ENCODE assay signal across 11 cellular contexts in genomic region chr4:86924805-86925204, GRCh38. TPM values are rescaled to one million over a fixed set of nuclear protein-coding genes. Genes with fewer than 3 reads are reported as not detected.
A peak's percentile ranks its signal among the peaks of the same experiment; 100 is the strongest.
DNase-seq lines count a peak whose midpoint lies in the region; ATAC-seq and TF ChIP-seq lines count a peak whose summit lies in the region.
"Had no signal": no experiment of that assay in that cellular context is flagged by ENCODE, and none has a peak within 500 bp of the region (broad histone marks: within the 10 kb centered on the region; RNA-seq: fewer than 3 reads in every experiment).

No MANE protein-coding gene starts in this region.

- no peak for ATAC-seq in HCT116
- no peak for ATAC-seq in GM19397 (IDR thresholded peaks at IDR 0.05; ENCODE audit: unreplicated experiment)
- ATAC-seq in activated CD8-positive, alpha-beta T cell treated with anti-CD3 and anti-CD28 coated beads, Interleukin-2, amount 10 ng/mL, durations not matched to agents 7 days and 5 days = no peak
- no peak for ATAC-seq in stimulated activated naive CD8-positive, alpha-beta T cell treated with anti-CD3 and anti-CD28 coated beads, Interleukin-15, Interleukin-2, amounts not matched to agents 100 U/mL and 50 U/mL, for 24 hours
- ATAC-seq: naive thymus-derived CD8-positive, alpha-beta T cell had no signal

- H3K36me3 ChIP-seq in HCT116 (ENCODE audit: control insufficient read depth in 1 of 2, insufficient read depth in 2 of 2, low read length in 2 of 2) (no peaks in the 10 kb centered on the region), smooth muscle cell (ENCODE audit: low read depth) (no peaks in the 10 kb centered on the region)

- H2AFZ ChIP-seq in HCT116 (ENCODE audit: low read depth, low read length, poor library complexity, severe bottlenecking) (no peak overlapping the region), smooth muscle cell (ENCODE audit: low read depth) (no peak overlapping the region)

- H3K4me2 ChIP-seq in HCT116 (ENCODE audit: low read length) = peak overlapping the region; percentile 42
- H3K4me2 ChIP-seq in smooth muscle cell = no peak overlapping the region

- H3K9me3 ChIP-seq in HCT116 (ENCODE audit: control insufficient read depth in 1 of 2, insufficient read depth in 1 of 2, low read depth in 1 of 2, low read length in 2 of 2) (no peaks in the 10 kb centered on the region), smooth muscle cell (replicated peaks; ENCODE audit: low read depth) (no peaks in the 10 kb centered on the region)

- H3K79me2 ChIP-seq in HCT116 (ENCODE audit: insufficient read depth, low read length) (no peaks in the 10 kb centered on the region), smooth muscle cell (ENCODE audit: low read depth) (no peaks in the 10 kb centered on the region)

- TF ChIP-seq CTCF in HCT116 (IDR thresholded peaks at IDR 0.05 in 2 of 3, conservative IDR thresholded peaks at IDR 0.05 in 1 of 3; ENCODE audit: borderline replicate concordance in 1 of 3, insufficient read depth in 1 of 3, low read depth in 2 of 3, low read length in 2 of 3) (no peak), fibroblast of the aortic adventitia (IDR thresholded peaks at IDR 0.05; ENCODE audit: insufficient read depth, low read length) (no peak), smooth muscle cell (IDR thresholded peaks at IDR 0.05; ENCODE audit: borderline replicate concordance, insufficient read depth, poor library complexity, severe bottlenecking) (no peak)

- H3K4me3 ChIP-seq in HCT116 (replicated peaks in 1 of 2; ENCODE audit: low read depth in 1 of 2, low read length in 2 of 2) = no peak overlapping the region
- H3K4me3 ChIP-seq in fibroblast of the aortic adventitia (ENCODE audit: low read depth, low read length) = no peak overlapping the region
- H3K4me3 ChIP-seq in smooth muscle cell = no peak overlapping the region

- H3K27ac Mint-ChIP-seq in activated CD8-positive, alpha-beta T cell treated with anti-CD3 and anti-CD28 coated beads, Interleukin-2, amount 10 ng/mL, durations not matched to agents 7 days and 5 days = no peak overlapping the region
- H3K27ac Mint-ChIP-seq: activated naive CD4-positive, alpha-beta T cell treated with anti-CD3 and anti-CD28 coated beads, Interleukin-2, amount 10 ng/mL, durations not matched to agents 7 days and 5 days had no signal

- no peak overlapping the region for H3K4me3 Mint-ChIP-seq in activated CD8-positive, alpha-beta T cell treated with anti-CD3 and anti-CD28 coated beads, Interleukin-2, amount 10 ng/mL, durations not matched to agents 7 days and 5 days
- H3K4me3 Mint-ChIP-seq: activated naive CD4-positive, alpha-beta T cell treated with anti-CD3 and anti-CD28 coated beads, Interleukin-2, amount 10 ng/mL, durations not matched to agents 7 days and 5 days; naive thymus-derived CD8-positive, alpha-beta T cell had no signal

- H3K27ac ChIP-seq in HCT116 (ENCODE audit: low read depth, low read length) = no peak overlapping the region
- peak overlapping the region; percentile 32 for H3K27ac ChIP-seq in smooth muscle cell (ENCODE audit: low read depth)

- 7% methylated on average over 2 of the region's 2 CpGs for WGBS in smooth muscle cell (ENCODE audit: low lambda C conversion rate)

- DNase-seq in HCT116 (ENCODE audit: low read depth, low spot score) (no peak), UCSD-AML1 (lab: John Stamatoyannopoulos, UW; ENCODE audit: unreplicated experiment) (peak; percentile 14), fibroblast of the aortic adventitia (ENCODE audit: low read depth) (peak; percentile 92), smooth muscle cell (lab: John Stamatoyannopoulos, UW; ENCODE audit: unreplicated experiment) (no peak), hippocampal formation (lab: John Stamatoyannopoulos, UW) (no peak)
- DNase-seq in activated CD8-positive, alpha-beta T cell treated with anti-CD3 and anti-CD28 coated beads, Interleukin-2, amount 10 ng/mL, durations not matched to agents 7 days and 5 days = no peak
- no peak for DNase-seq in stimulated activated naive CD8-positive, alpha-beta T cell treated with anti-CD3 and anti-CD28 coated beads, Interleukin-15, Interleukin-2, amounts not matched to agents 100 U/mL and 50 U/mL, for 24 hours
- DNase-seq: activated CD4-positive, alpha-beta T cell treated with anti-CD3 and anti-CD28 coated beads, Interleukin-2, amount 50 U/mL, for 1 hour; activated naive CD4-positive, alpha-beta T cell treated with anti-CD3 and anti-CD28 coated beads, Interleukin-2, amount 10 ng/mL, durations not matched to agents 7 days and 5 days; naive thymus-derived CD8-positive, alpha-beta T cell had no signal

- H3K9ac ChIP-seq in HCT116 (ENCODE audit: low read length) = no peak overlapping the region
- H3K9ac ChIP-seq in smooth muscle cell (ENCODE audit: low read depth) = no peak overlapping the region

- H4K20me1 ChIP-seq in HCT116 (ENCODE audit: insufficient read depth) = no peaks in the 10 kb centered on the region
- H4K20me1 ChIP-seq in smooth muscle cell (ENCODE audit: low read depth) = no peaks in the 10 kb centered on the region

- intact Hi-C loops in HCT116 (cut with micrococcal nuclease) = no loop called here

- H3K4me1 ChIP-seq in HCT116 (ENCODE audit: control insufficient read depth in 1 of 2, insufficient read depth in 2 of 2, low read length in 2 of 2) = peaks cover 25 to 48% of the 10 kb centered on the region in 2 experiments
- H3K4me1 ChIP-seq in smooth muscle cell (ENCODE audit: low read depth) = no peaks in the 10 kb centered on the region

- H3K4me1 Mint-ChIP-seq in activated CD8-positive, alpha-beta T cell treated with anti-CD3 and anti-CD28 coated beads, Interleukin-2, amount 10 ng/mL, durations not matched to agents 7 days and 5 days (ENCODE audit: low read depth) = peaks cover 8% of the 10 kb centered on the region

- no peaks in the 10 kb centered on the region for H3K27me3 Mint-ChIP-seq in activated CD8-positive, alpha-beta T cell treated with anti-CD3 and anti-CD28 coated beads, Interleukin-2, amount 10 ng/mL, durations not matched to agents 7 days and 5 days (ENCODE audit: low read depth)
- H3K27me3 Mint-ChIP-seq: activated naive CD4-positive, alpha-beta T cell treated with anti-CD3 and anti-CD28 coated beads, Interleukin-2, amount 10 ng/mL, durations not matched to agents 7 days and 5 days; naive thymus-derived CD8-positive, alpha-beta T cell had no signal

- no peaks in the 10 kb centered on the region for H3K9me2 ChIP-seq in HCT116 (ENCODE audit: insufficient read depth)

- RAD21 ChIA-PET in HCT116 (lab: Charles Lee; ENCODE audit: low non-redundant PET in 1 of 2, low total read pairs in 2 of 2, uncharacterized antibody in 2 of 2, unreplicated experiment in 2 of 2) = no interaction called here

- POLR2A ChIA-PET in HCT116 (lab: Charles Lee) = interaction anchor here (1.2 to 1.5 kb wide), 2 partner anchors 10 to 11 kb away, joined by 3 to 4 read pairs; partner anchors contain the start of gene AFF1
- POLR2A ChIA-PET in activated CD8-positive, alpha-beta T cell treated with anti-CD3 and anti-CD28 coated beads, Interleukin-2, amount 10 ng/mL, durations not matched to agents 7 days and 5 days (lab: Charles Lee) = interaction anchor here (0.6 kb wide), 1 partner anchor 103 kb away, joined by 3 read pairs; no protein-coding TSS in a partner anchor

- no peak for TF ChIP-seq POLR2A in HCT116 (IDR thresholded peaks at IDR 0.05; ENCODE audit: borderline replicate concordance, extremely low read depth, insufficient read depth, insufficient read length)

- CTCF ChIA-PET in HCT116 (lab: Charles Lee) = interaction anchor here (1.3 kb wide), 1 partner anchor 168 kb away, joined by 6 read pairs; no protein-coding TSS in a partner anchor
- CTCF ChIA-PET in activated CD8-positive, alpha-beta T cell treated with anti-CD3 and anti-CD28 coated beads, Interleukin-2, amount 10 ng/mL, durations not matched to agents 7 days and 5 days (lab: Charles Lee) = interaction anchor here (3.5 to 7.7 kb wide), 3 partner anchors 10 to 226 kb away, joined by 27 to 242 read pairs (median 53); partner anchors contain the start of gene AFF1

- H3K27me3 ChIP-seq in HCT116 (ENCODE audit: insufficient read depth, low read length) = no peaks in the 10 kb centered on the region
- H3K27me3 ChIP-seq in smooth muscle cell (ENCODE audit: low read depth) = no peaks in the 10 kb centered on the region

- no peaks in the 10 kb centered on the region for H3K9me3 Mint-ChIP-seq in activated CD8-positive, alpha-beta T cell treated with anti-CD3 and anti-CD28 coated beads, Interleukin-2, amount 10 ng/mL, durations not matched to agents 7 days and 5 days (ENCODE audit: insufficient read depth)
- H3K9me3 Mint-ChIP-seq: activated naive CD4-positive, alpha-beta T cell treated with anti-CD3 and anti-CD28 coated beads, Interleukin-2, amount 10 ng/mL, durations not matched to agents 7 days and 5 days; naive thymus-derived CD8-positive, alpha-beta T cell had no signal

- BruUV-seq in HCT116 (replicated peaks; lab: Mats Ljungman, UMichigan) = no TSS peak

- TF ChIP-seq RAD21 in HCT116 (IDR thresholded peaks at IDR 0.05; ENCODE audit: low read depth) = no peak

- no peaks in the 10 kb centered on the region for H3K36me3 Mint-ChIP-seq in activated CD8-positive, alpha-beta T cell treated with anti-CD3 and anti-CD28 coated beads, Interleukin-2, amount 10 ng/mL, durations not matched to agents 7 days and 5 days (ENCODE audit: low read depth)
- H3K36me3 Mint-ChIP-seq: activated naive CD4-positive, alpha-beta T cell treated with anti-CD3 and anti-CD28 coated beads, Interleukin-2, amount 10 ng/mL, durations not matched to agents 7 days and 5 days had no signal

- no peaks in the 10 kb centered on the region for H3F3A ChIP-seq in smooth muscle cell (ENCODE audit: low read depth)

TF ChIP-seq in HCT116, 20 proteins besides CTCF, POLR2A, EP300 and RAD21:
- no peak for TF ChIP-seq SIN3A (IDR thresholded peaks at IDR 0.05; ENCODE audit: low read depth)
- TF ChIP-seq CBX3 (IDR thresholded peaks at IDR 0.05; ENCODE audit: low read depth) = no peak

RNA-seq across cellular contexts. Expression of gene AFF1, which starts 10.0 kb away (rescaled TPM):
- total RNA-seq in HCT116 (2021; ENCODE audit: unreplicated experiment) (43.1 TPM), fibroblast of the aortic adventitia (ENCODE audit: low replicate concordance) (21.9 and 41.9 TPM in 2 replicates), smooth muscle cell (17.7 and 22.0 TPM in 2 replicates)
- polyA plus RNA-seq in HCT116 (2012) = 7.5 and 8.8 TPM in 2 replicates
- 6.6 and 12.7 TPM in 2 replicates for polyA plus RNA-seq in smooth muscle cell
- 10 to 100 TPM; 47.8 to 51.6 TPM for total RNA-seq in activated CD8-positive, alpha-beta T cell treated with anti-CD3 and anti-CD28 coated beads, Interleukin-2, amount 10 ng/mL, durations not matched to agents 7 days and 5 days

RNA-seq across cellular contexts. Expression of gene C4orf36, which starts 32.6 kb away (rescaled TPM):
- total RNA-seq in HCT116 (2021; ENCODE audit: unreplicated experiment) (1.8 TPM), fibroblast of the aortic adventitia (ENCODE audit: low replicate concordance) (0.81 TPM in 1 of 2 replicates, not detected in the other), smooth muscle cell (1.3 and 5.1 TPM in 2 replicates)
- polyA plus RNA-seq in HCT116 (2012) = 1.6 and 1.9 TPM in 2 replicates
- not detected in 2 replicates for polyA plus RNA-seq in smooth muscle cell
- under 1 TPM in 1 of 2 experiments, not detected in 1; 0.37 TPM for total RNA-seq in activated CD8-positive, alpha-beta T cell treated with anti-CD3 and anti-CD28 coated beads, Interleukin-2, amount 10 ng/mL, durations not matched to agents 7 days and 5 days
- total RNA-seq: naive thymus-derived CD8-positive, alpha-beta T cell had no signal
- polyA plus RNA-seq: naive thymus-derived CD8-positive, alpha-beta T cell had no signal

Comparison
In these comparisons a context has a peak if more than half of its experiments do, and no peak if none do; other contexts are left out.
1. DNase-seq: peak in UCSD-AML1 (single experiment) and fibroblast of the aortic adventitia (single experiment); none in HCT116 (single experiment), smooth muscle cell (single experiment), activated CD8-positive, alpha-beta T cell treated with anti-CD3 and anti-CD28 coated beads, Interleukin-2, amount 10 ng/mL, durations not matched to agents 7 days and 5 days (single experiment), hippocampal formation (0 of 2) and stimulated activated naive CD8-positive, alpha-beta T cell treated with anti-CD3 and anti-CD28 coated beads, Interleukin-15, Interleukin-2, amounts not matched to agents 100 U/mL and 50 U/mL, for 24 hours (single experiment).